Comparison of ENCODE assay signal across 28 cellular contexts in the genomic region with DNA sequence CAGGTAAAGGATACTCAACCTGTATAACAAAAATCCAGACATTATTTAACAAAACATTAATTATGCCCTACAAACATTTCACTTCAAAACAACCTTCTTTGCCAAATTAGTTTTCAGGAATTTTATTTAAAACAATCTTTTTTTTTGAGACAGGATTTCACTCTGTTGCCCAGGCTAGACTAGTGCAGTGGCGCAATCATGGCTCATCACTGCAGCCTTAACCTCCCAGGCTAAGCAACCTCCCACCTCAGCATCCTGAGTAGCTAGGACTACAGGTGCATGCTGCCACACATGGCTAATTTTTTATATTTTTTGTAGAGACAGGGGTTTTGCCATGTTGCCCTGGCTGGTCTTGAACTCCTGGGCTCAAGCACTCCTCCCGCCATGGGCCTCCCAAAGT.
"Had no signal": no experiment of that assay in that cellular context is flagged by ENCODE, and none has a peak within 500 bp of the region (broad histone marks: within the 10 kb centered on the region; RNA-seq: fewer than 3 reads in every experiment).

No MANE protein-coding gene starts in this region.

- H3K27me3 ChIP-seq: hepatocyte, left lung, right lobe of liver, transverse colon, uterus had no signal

- H3K9me3 ChIP-seq: left lung, right lobe of liver, transverse colon, uterus had no signal

- FAIRE-seq: frontal cortex had no signal

- H3K36me3 ChIP-seq: left lung, right lobe of liver, transverse colon, uterus had no signal

- H3K27ac ChIP-seq: hepatocyte, left lung, right lobe of liver, skin epidermis, transverse colon, uterus, WERI-Rb-1 had no signal

- H3K4me2 ChIP-seq: hepatocyte had no signal

- DNase-seq: activated CD4-positive, alpha-beta T cell treated with anti-CD3 and anti-CD28 coated beads, Interleukin-2, amount 10 ng/mL, durations not matched to agents 7 days and 5 days; activated CD4-positive, CD25-positive, alpha-beta regulatory T cell treated with anti-CD3 and anti-CD28 coated beads, Interleukin-2, amount 50 U/mL, for 72 hours; activated CD8-positive, alpha-beta memory T cell treated with anti-CD3 and anti-CD28 coated beads, Interleukin-2, amount 10 ng/mL, durations not matched to agents 7 days and 5 days; activated CD8-positive, alpha-beta T cell treated with anti-CD3 and anti-CD28 coated beads for 36 hours; activated effector memory CD4-positive, alpha-beta T cell treated with anti-CD3 and anti-CD28 coated beads, Interleukin-2, amount 50 U/mL, for 16 hours; activated naive CD4-positive, alpha-beta T cell treated with anti-CD3 and anti-CD28 coated beads, Interleukin-2, amount 50 U/mL, for 16 hours; activated naive CD8-positive, alpha-beta T cell treated with anti-CD3 and anti-CD28 coated beads, Interleukin-2, amount 50 U/mL, for 24 hours; activated T-cell treated with anti-CD3 and anti-CD28 coated beads for 4 hours; anterior cingulate cortex; caudate nucleus; dermis blood vessel endothelial cell; effector CD8-positive, alpha-beta T cell; glutamatergic neuron; immature natural killer cell; kidney glomerular epithelial cell; left lung; naive B cell; occipital lobe; stimulated activated CD4-positive, alpha-beta T cell treated with anti-CD3 and anti-CD28 coated beads, Interleukin-1b, Interleukin-23, amount 100 ng/mL, for 48 hours; stimulated activated naive B cell treated with anti-CD40 and anti-IgM and Interleukin-4, amounts not matched to agents 10 μg/mL and 1 μg/mL and 100 μg/mL, for 72 hours; transverse colon; uterus; WERI-Rb-1 had no signal

- ATAC-seq: activated CD8-positive, alpha-beta memory T cell treated with anti-CD3 and anti-CD28 coated beads, Interleukin-2, amount 10 ng/mL, durations not matched to agents 7 days and 5 days; activated CD8-positive, alpha-beta T cell treated with anti-CD3 and anti-CD28 coated beads for 36 hours; activated naive CD8-positive, alpha-beta T cell treated with anti-CD3 and anti-CD28 coated beads, Interleukin-2, amount 50 U/mL, for 24 hours; left lung; right lobe of liver; stimulated activated naive B cell treated with anti-CD40 and anti-IgM and Interleukin-4, amounts not matched to agents 10 μg/mL and 1 μg/mL and 100 μg/mL, for 72 hours had no signal

- H3K4me3 ChIP-seq: hepatocyte, left lung, lung, right lobe of liver, skin epidermis, transverse colon, uterus had no signal

- H2AFZ ChIP-seq: hepatocyte had no signal
